ENCODE assay signal across 15 cellular contexts in genomic region chr6:147063469-147064031, GRCh38.
DNase-seq lines count a peak whose midpoint lies in the region; ATAC-seq and TF ChIP-seq lines count a peak whose summit lies in the region.
"Had no signal": no experiment of that assay in that cellular context is flagged by ENCODE, and none has a peak within 500 bp of the region (broad histone marks: within the 10 kb centered on the region; RNA-seq: fewer than 3 reads in every experiment).

No MANE protein-coding gene starts in this region.

- H3K4me1 ChIP-seq in mesendoderm (ENCODE audit: control insufficient read depth, low read depth, low read length) (no peaks in the 10 kb centered on the region), tibial nerve (no peaks in the 10 kb centered on the region)

- no peak overlapping the region for H4K8ac ChIP-seq in mesendoderm (ENCODE audit: low read depth, low read length)

- CTCF ChIA-PET in BJ (lab: Yijun Ruan, JAX), result interaction anchor here (0.6 kb wide), 1 partner anchor 115 kb away, joined by 4 read pairs; no protein-coding TSS in a partner anchor

- no peaks in the 10 kb centered on the region for H3K9me3 Mint-ChIP-seq in activated T-helper 17 cell treated with anti-CD3 and anti-CD28 coated beads, Interleukin-2, amount 50 U/mL, for 72 hours

- no peak overlapping the region for H4K5ac ChIP-seq in mesendoderm (ENCODE audit: low read length)

- no peak overlapping the region for H3K27ac ChIP-seq in mesendoderm (ENCODE audit: low read depth, low read length)
- H3K27ac ChIP-seq in tibial nerve, result no peak overlapping the region
- H3K27ac ChIP-seq: neutrophil had no signal

- no peak overlapping the region for H3K27ac Mint-ChIP-seq in activated T-helper 17 cell treated with anti-CD3 and anti-CD28 coated beads, Interleukin-2, amount 50 U/mL, for 72 hours
- H3K27ac Mint-ChIP-seq: activated naive CD8-positive, alpha-beta T cell treated with anti-CD3 and anti-CD28 coated beads for 36 hours; CD4-positive, CD25-positive, alpha-beta regulatory T cell had no signal

- TF ChIP-seq EP300 in tibial nerve (IDR thresholded peaks at IDR 0.05), result no peak

- no peak overlapping the region for H3K4me3 Mint-ChIP-seq in activated T-helper 17 cell treated with anti-CD3 and anti-CD28 coated beads, Interleukin-2, amount 50 U/mL, for 72 hours
- H3K4me3 Mint-ChIP-seq: activated naive CD8-positive, alpha-beta T cell treated with anti-CD3 and anti-CD28 coated beads for 36 hours; CD4-positive, CD25-positive, alpha-beta regulatory T cell had no signal

- no peaks in the 10 kb centered on the region for H3K79me2 ChIP-seq in mesendoderm (ENCODE audit: control insufficient read depth, insufficient read depth, low read length)

- no peaks in the 10 kb centered on the region for H3K36me3 Mint-ChIP-seq in activated T-helper 17 cell treated with anti-CD3 and anti-CD28 coated beads, Interleukin-2, amount 50 U/mL, for 72 hours (ENCODE audit: low read depth)
- H3K36me3 Mint-ChIP-seq: CD4-positive, CD25-positive, alpha-beta regulatory T cell had no signal

- H2BK120ac ChIP-seq in mesendoderm (ENCODE audit: low read depth, low read length), result no peak overlapping the region

- H3K4me1 Mint-ChIP-seq in activated T-helper 17 cell treated with anti-CD3 and anti-CD28 coated beads, Interleukin-2, amount 50 U/mL, for 72 hours, result peaks cover 7% of the 10 kb centered on the region

- no peak overlapping the region for H3K56ac ChIP-seq in mesendoderm (ENCODE audit: low read length)

- H3K4me3 ChIP-seq in BJ (ENCODE audit: low read depth, low read length), result no peak overlapping the region
- H3K4me3 ChIP-seq in mesendoderm (ENCODE audit: low read length), result no peak overlapping the region
- H3K4me3 ChIP-seq in tibial nerve, result no peak overlapping the region

- H3K18ac ChIP-seq in mesendoderm (ENCODE audit: low read length), result no peak overlapping the region

- POLR2A ChIA-PET in BJ (lab: Charles Lee), result no interaction called here

- peak; percentile 68 for DNase-seq in BJ (ENCODE audit: low read depth)
- peak; percentile 79 for DNase-seq in NCI-H226
- peak; percentile 48 for DNase-seq in dedifferentiated amniotic fluid mesenchymal stem cell (ENCODE audit: extremely low spot score)
- DNase-seq in mesendoderm, result peak; percentile 71
- no peak for DNase-seq in ureter (ENCODE audit: low spot score)
- DNase-seq in tibial nerve (ENCODE audit: low spot score in 2 of 2), result no peak
- no peak for DNase-seq in RPMI8226
- DNase-seq: activated CD8-positive, alpha-beta memory T cell treated with anti-CD3 and anti-CD28 coated beads for 24 hours; activated naive CD8-positive, alpha-beta T cell treated with anti-CD3 and anti-CD28 coated beads for 36 hours; CD4-positive, CD25-positive, alpha-beta regulatory T cell; NCI-H1436 treated with DMSO at 0.1 percent for 48 hours; stimulated activated CD4-positive, alpha-beta T cell treated with anti-CD3 and anti-CD28 coated beads, Interleukin-2, amount 100 ng/mL, for 48 hours; T1000 had no signal

- H3K27me3 Mint-ChIP-seq in activated T-helper 17 cell treated with anti-CD3 and anti-CD28 coated beads, Interleukin-2, amount 50 U/mL, for 72 hours, result no peaks in the 10 kb centered on the region
- H3K27me3 Mint-ChIP-seq: activated naive CD8-positive, alpha-beta T cell treated with anti-CD3 and anti-CD28 coated beads for 36 hours had no signal

- H3K27me3 ChIP-seq in BJ (ENCODE audit: control insufficient read depth, insufficient read depth, low read length) (no peaks in the 10 kb centered on the region; the same call in 1 of the 2 replicates), mesendoderm (ENCODE audit: insufficient read depth, low read length, poor library complexity) (no peaks in the 10 kb centered on the region), tibial nerve (no peaks in the 10 kb centered on the region)
- H3K27me3 ChIP-seq: neutrophil had no signal

- H3K23ac ChIP-seq in mesendoderm (ENCODE audit: low read length), result no peak overlapping the region

- H2BK15ac ChIP-seq in mesendoderm (replicated peaks; ENCODE audit: low read depth), result no peak overlapping the region

- no CpG with 5 or more reads among the region's 1 CpG for WGBS in mesendoderm (ENCODE audit: extremely low coverage, insufficient coverage, low lambda C conversion rate)
- WGBS in tibial nerve, 2 donors, result 68 to 81% methylated on average over 1 of the region's 1 CpG

- no peak overlapping the region for H3K4ac ChIP-seq in mesendoderm (ENCODE audit: low read depth, low read length)

- no peak for TF ChIP-seq POLR2A in tibial nerve (IDR thresholded peaks at IDR 0.05)

- no peak overlapping the region for H3K9ac ChIP-seq in mesendoderm (ENCODE audit: low read length)

- no peak overlapping the region for H2AK5ac ChIP-seq in mesendoderm (ENCODE audit: low read length)

- no peak for TF ChIP-seq CTCF in BJ (IDR thresholded peaks at IDR 0.05; ENCODE audit: insufficient read depth, low read depth, low read length)
- no peak for TF ChIP-seq CTCF in tibial nerve (IDR thresholded peaks at IDR 0.05)

- H3K4me2 ChIP-seq in mesendoderm (ENCODE audit: low read length), result no peak overlapping the region

- H3K9me3 ChIP-seq in tibial nerve, result no peaks in the 10 kb centered on the region
- H3K9me3 ChIP-seq: neutrophil had no signal

- H2BK5ac ChIP-seq in mesendoderm (ENCODE audit: low read length), result no peak overlapping the region

- no peaks in the 10 kb centered on the region for H3K36me3 ChIP-seq in BJ (ENCODE audit: control insufficient read depth, insufficient read depth, low read length)
- H3K36me3 ChIP-seq in mesendoderm (ENCODE audit: control insufficient read depth, insufficient read depth, low read length), result no peaks in the 10 kb centered on the region
- H3K36me3 ChIP-seq in tibial nerve, result no peaks in the 10 kb centered on the region
- H3K36me3 ChIP-seq: neutrophil had no signal

- ATAC-seq in activated T-helper 17 cell treated with anti-CD3 and anti-CD28 coated beads, Interleukin-2, amount 50 U/mL, for 72 hours (replicated peaks), result no peak

- H3K79me1 ChIP-seq in mesendoderm (ENCODE audit: low read length), result no peaks in the 10 kb centered on the region

Comparison
In these comparisons a context has a peak if more than half of its experiments do, and no peak if none do; other contexts are left out.
1. DNase-seq: peak in BJ (single experiment), NCI-H226 (single experiment), dedifferentiated amniotic fluid mesenchymal stem cell (single experiment) and mesendoderm (single experiment); none in ureter (single experiment), tibial nerve (0 of 2) and RPMI8226 (single experiment).